24 cellular contexts compared by ENCODE assay signal in the genomic region with DNA sequence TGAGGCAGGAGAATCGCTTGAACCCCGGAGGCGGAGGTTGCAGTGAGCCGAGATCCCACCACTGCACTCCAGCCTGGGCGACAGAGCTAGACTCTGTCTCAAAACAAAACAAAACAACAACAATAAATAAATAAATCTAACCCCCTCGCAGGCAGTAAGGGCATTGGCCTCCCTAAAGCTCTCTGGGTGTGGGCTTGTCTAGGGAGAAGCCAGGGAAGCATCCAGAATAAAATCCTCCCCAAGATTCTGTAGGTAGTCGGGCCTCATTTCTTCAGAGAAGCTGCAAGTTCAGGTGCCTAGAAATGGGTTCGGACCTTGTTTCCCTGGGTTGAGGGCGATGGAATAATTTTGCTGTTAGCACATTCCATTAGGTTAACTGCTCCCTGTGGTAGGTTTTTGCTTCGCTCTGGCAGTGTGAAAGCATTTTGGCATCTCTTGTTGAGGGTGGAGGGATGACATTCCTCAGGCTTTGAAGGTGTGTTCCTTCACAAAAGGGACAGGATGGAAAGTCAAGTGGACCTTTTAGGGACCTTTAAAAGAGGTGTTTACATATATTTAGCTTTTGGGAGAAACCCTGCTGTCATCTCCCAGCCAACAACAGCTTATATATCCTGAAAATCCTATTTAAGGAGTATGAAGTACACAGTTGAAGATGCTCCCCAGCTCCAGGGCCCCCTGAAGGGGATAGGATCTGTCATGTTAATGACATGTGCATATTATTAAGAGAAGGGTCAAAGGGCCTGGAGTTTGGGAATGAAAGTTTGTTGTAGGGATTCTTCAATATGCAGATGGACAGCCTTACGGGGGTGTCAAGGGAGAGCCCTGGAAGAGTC. TPM values are rescaled to one million over a fixed set of nuclear protein-coding genes. Genes with fewer than 3 reads are reported as not detected.
"Had no signal": no experiment of that assay in that cellular context is flagged by ENCODE, and none has a peak within 500 bp of the region (broad histone marks: within the 10 kb centered on the region; RNA-seq: fewer than 3 reads in every experiment).

No MANE protein-coding gene starts in this region.

- H3K27me3 ChIP-seq: ascending aorta, brain microvascular endothelial cell, gastrocnemius medialis, vagina had no signal

- H3K27ac ChIP-seq: ascending aorta, brain microvascular endothelial cell, esophagus squamous epithelium, gastrocnemius medialis, left lung, prostate gland, thoracic aorta, vagina had no signal

- H3K4me1 ChIP-seq: ascending aorta, gastrocnemius medialis, left lung, prostate gland, vagina had no signal

- H3K4me3 ChIP-seq: ascending aorta, esophagus squamous epithelium, gastrocnemius medialis, left lung, lung, prostate gland, thoracic aorta, vagina had no signal

- ATAC-seq: gastrocnemius medialis; left lung; naive thymus-derived CD8-positive, alpha-beta T cell; right cardiac atrium had no signal

- H3K27ac Mint-ChIP-seq: activated naive CD4-positive, alpha-beta T cell treated with anti-CD3 and anti-CD28 coated beads, Interleukin-2, amount 50 U/mL, for 72 hours; mesothelial cell of epicardium; type B pancreatic cell had no signal

- H3K36me3 Mint-ChIP-seq: activated naive CD4-positive, alpha-beta T cell treated with anti-CD3 and anti-CD28 coated beads, Interleukin-2, amount 50 U/mL, for 72 hours; mesothelial cell of epicardium; type B pancreatic cell had no signal

- H3K9me3 Mint-ChIP-seq: activated naive CD4-positive, alpha-beta T cell treated with anti-CD3 and anti-CD28 coated beads, Interleukin-2, amount 50 U/mL, for 72 hours; mesothelial cell of epicardium had no signal

- DNase-seq: activated CD4-positive, CD25-positive, alpha-beta regulatory T cell treated with anti-CD3 and anti-CD28 coated beads, Interleukin-2, amount 50 U/mL, for 72 hours; activated gamma-delta T cell treated with Interleukin-2 at 50 U/mL for 16 hours; activated T-cell treated with anti-CD3 and anti-CD28 coated beads, Interleukin-2, amount 50 U/mL, for 1 hour; brain microvascular endothelial cell; central memory CD4-positive, alpha-beta T cell; dermis blood vessel endothelial cell; effector memory CD4-positive, alpha-beta T cell; esophagus squamous epithelium; gastrocnemius medialis; hippocampal formation; kidney glomerular epithelial cell; left lung; right cardiac atrium; stimulated activated CD4-positive, alpha-beta T cell treated with anti-CD3 and anti-CD28 coated beads, Interleukin-4, amount 100 ng/mL, for 24 hours; stimulated activated naive CD4-positive, alpha-beta T cell treated with Interleukin-2 at 50 U/mL for 16 hours had no signal

- H3K4me3 Mint-ChIP-seq: mesothelial cell of epicardium; naive thymus-derived CD8-positive, alpha-beta T cell; type B pancreatic cell had no signal

- H3K9me3 ChIP-seq: ascending aorta, esophagus squamous epithelium, gastrocnemius medialis, left lung, prostate gland, thoracic aorta, vagina had no signal

- H3K36me3 ChIP-seq: ascending aorta, brain microvascular endothelial cell, esophagus squamous epithelium, gastrocnemius medialis, left lung, prostate gland, thoracic aorta, vagina had no signal

- H3K27me3 Mint-ChIP-seq: type B pancreatic cell had no signal

RNA-seq across cellular contexts. Expression of a gene that starts 17.7 kb away (rescaled TPM):
- total RNA-seq: activated naive CD4-positive, alpha-beta T cell treated with anti-CD3 and anti-CD28 coated beads, Interleukin-2, amount 50 U/mL, for 72 hours; ascending aorta had no signal
